ENCODE assay signal across 22 cellular contexts in genomic region chr5:135831439-135832262, GRCh38. TPM values are rescaled to one million over a fixed set of nuclear protein-coding genes. Genes with fewer than 3 reads are reported as not detected.
"Had no signal": no experiment of that assay in that cellular context is flagged by ENCODE, and none has a peak within 500 bp of the region (broad histone marks: within the 10 kb centered on the region; RNA-seq: fewer than 3 reads in every experiment).

No MANE protein-coding gene starts in this region.

- H3K36me3 Mint-ChIP-seq: immature natural killer cell, natural killer cell had no signal

- H3K4me3 Mint-ChIP-seq: activated naive CD8-positive, alpha-beta T cell treated with anti-CD3 and anti-CD28 coated beads, Interleukin-2, amount 50 U/mL, for 24 hours; activated T-cell treated with anti-CD3 and anti-CD28 coated beads, Interleukin-2, amount 50 U/mL, for 72 hours; immature natural killer cell; natural killer cell had no signal

- H3K9me3 Mint-ChIP-seq: activated naive CD8-positive, alpha-beta T cell treated with anti-CD3 and anti-CD28 coated beads, Interleukin-2, amount 50 U/mL, for 24 hours; activated T-cell treated with anti-CD3 and anti-CD28 coated beads, Interleukin-2, amount 50 U/mL, for 72 hours; natural killer cell had no signal

- H3K27ac Mint-ChIP-seq: activated naive CD8-positive, alpha-beta T cell treated with anti-CD3 and anti-CD28 coated beads, Interleukin-2, amount 50 U/mL, for 24 hours; activated T-cell treated with anti-CD3 and anti-CD28 coated beads, Interleukin-2, amount 50 U/mL, for 72 hours; immature natural killer cell; natural killer cell had no signal

- DNase-seq: activated CD4-positive, alpha-beta T cell treated with anti-CD3 and anti-CD28 coated beads for 1 hour; activated gamma-delta T cell; activated naive CD4-positive, alpha-beta T cell treated with anti-CD3 and anti-CD28 coated beads, Interleukin-2, amount 50 U/mL, for 16 hours; activated naive CD8-positive, alpha-beta T cell treated with anti-CD3 and anti-CD28 coated beads, Interleukin-2, amount 50 U/mL, for 24 hours; activated T-cell treated with anti-CD3 and anti-CD28 coated beads, Interleukin-2, amount 50 U/mL, for 72 hours; cerebellar nuclear complex; effector CD8-positive, alpha-beta T cell; foreskin melanocyte; glutamatergic neuron; immature natural killer cell; kidney glomerular epithelial cell; left lung; midbrain; natural killer cell; sigmoid colon; stimulated activated CD4-positive, alpha-beta T cell treated with anti-CD3 and anti-CD28 coated beads, Interleukin-4, amount 100 ng/mL, for 1 hour; stimulated activated naive CD4-positive, alpha-beta T cell; T-helper 1 cell; testis; upper lobe of left lung; WERI-Rb-1 had no signal

RNA-seq across cellular contexts. Expression of gene SLC25A48, which starts 2.8 kb away (rescaled TPM):
- total RNA-seq: activated T-cell treated with anti-CD3 and anti-CD28 coated beads, Interleukin-2, amount 50 U/mL, for 72 hours; lung microvascular endothelial cell; natural killer cell; sigmoid colon; upper lobe of left lung had no signal
